ENCODE assay signal across 1 cellular context in genomic region chr2:88123975-88124917, GRCh38.
TF ChIP-seq lines count a peak whose summit lies in the region.

No MANE protein-coding gene starts in this region.

TF ChIP-seq in HepG2, 621 proteins besides CTCF, POLR2A, EP300 and RAD21 (continued from another document and continues in another):
- peak; percentile 29; the same call in 1 of the 2 replicates for TF ChIP-seq ZHX1 (CRISPR knock-in tag; IDR thresholded peaks at IDR 0.05; ENCODE audit: low read depth)
- TF ChIP-seq ZNF609 (CRISPR knock-in tag; IDR thresholded peaks at IDR 0.05; ENCODE audit: borderline replicate concordance), result no peak
- peak; percentile 6; the same call in 1 of the 2 replicates for TF ChIP-seq PRMT3 (CRISPR knock-in tag; IDR thresholded peaks at IDR 0.05; ENCODE audit: borderline replicate concordance, low read depth)
- TF ChIP-seq IRX3 (CRISPR knock-in tag; IDR thresholded peaks at IDR 0.05; ENCODE audit: borderline replicate concordance, low read depth), result 0 out of 2 replicates have a peak, but pooled peaks have one; percentile 26
- no peak for TF ChIP-seq ZNF841 (CRISPR knock-in tag; IDR thresholded peaks at IDR 0.05; ENCODE audit: borderline replicate concordance)
- TF ChIP-seq ZFP36L1 (CRISPR knock-in tag; IDR thresholded peaks at IDR 0.05), result no peak
- no peak for TF ChIP-seq ZMYM3 (CRISPR knock-in tag; IDR thresholded peaks at IDR 0.05)
- no peak for TF ChIP-seq HBP1 (CRISPR knock-in tag; IDR thresholded peaks at IDR 0.05; ENCODE audit: low read depth)
- TF ChIP-seq MEIS1 (CRISPR knock-in tag; IDR thresholded peaks at IDR 0.05; ENCODE audit: borderline replicate concordance), result no peak
- no peak for TF ChIP-seq ZNF580 (CRISPR knock-in tag; IDR thresholded peaks at IDR 0.05; ENCODE audit: borderline replicate concordance, low read depth)
- peak; percentile 34; the same call in 1 of the 2 replicates for TF ChIP-seq ZNF749 (CRISPR knock-in tag; IDR thresholded peaks at IDR 0.05; ENCODE audit: borderline replicate concordance)
- TF ChIP-seq ONECUT2 (CRISPR knock-in tag; IDR thresholded peaks at IDR 0.05), result no peak
- TF ChIP-seq, protein P1, sequence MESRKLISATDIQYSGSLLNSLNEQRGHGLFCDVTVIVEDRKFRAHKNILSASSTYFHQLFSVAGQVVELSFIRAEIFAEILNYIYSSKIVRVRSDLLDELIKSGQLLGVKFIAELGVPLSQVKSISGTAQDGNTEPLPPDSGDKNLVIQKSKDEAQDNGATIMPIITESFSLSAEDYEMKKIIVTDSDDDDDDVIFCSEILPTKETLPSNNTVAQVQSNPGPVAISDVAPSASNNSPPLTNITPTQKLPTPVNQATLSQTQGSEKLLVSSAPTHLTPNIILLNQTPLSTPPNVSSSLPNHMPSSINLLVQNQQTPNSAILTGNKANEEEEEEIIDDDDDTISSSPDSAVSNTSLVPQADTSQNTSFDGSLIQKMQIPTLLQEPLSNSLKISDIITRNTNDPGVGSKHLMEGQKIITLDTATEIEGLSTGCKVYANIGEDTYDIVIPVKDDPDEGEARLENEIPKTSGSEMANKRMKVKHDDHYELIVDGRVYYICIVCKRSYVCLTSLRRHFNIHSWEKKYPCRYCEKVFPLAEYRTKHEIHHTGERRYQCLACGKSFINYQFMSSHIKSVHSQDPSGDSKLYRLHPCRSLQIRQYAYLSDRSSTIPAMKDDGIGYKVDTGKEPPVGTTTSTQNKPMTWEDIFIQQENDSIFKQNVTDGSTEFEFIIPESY (CRISPR knock-in tag; IDR thresholded peaks at IDR 0.05), result no peak
- TF ChIP-seq RBFOX2 (IDR thresholded peaks at IDR 0.05; ENCODE audit: low read depth, low read length), result peak; percentile 91
- TF ChIP-seq ZNF383 (CRISPR knock-in tag; IDR thresholded peaks at IDR 0.05; ENCODE audit: borderline replicate concordance), result no peak
- no peak for TF ChIP-seq ASH2L (IDR thresholded peaks at IDR 0.05; ENCODE audit: insufficient read length, low read depth, low read length)
- TF ChIP-seq JARID2 (CRISPR knock-in tag; IDR thresholded peaks at IDR 0.05; ENCODE audit: insufficient replicate concordance), result no peak
- no peak for TF ChIP-seq ZFP37 (CRISPR knock-in tag; IDR thresholded peaks at IDR 0.05; ENCODE audit: borderline replicate concordance)
- no peak for TF ChIP-seq E2F2 (CRISPR knock-in tag; IDR thresholded peaks at IDR 0.05; ENCODE audit: borderline replicate concordance)
- TF ChIP-seq HNF4A (CRISPR knock-in tag; IDR thresholded peaks at IDR 0.05), result no peak
- TF ChIP-seq ZNF33A (CRISPR knock-in tag; IDR thresholded peaks at IDR 0.05; ENCODE audit: borderline replicate concordance), result no peak
- TF ChIP-seq RFX5 (IDR thresholded peaks at IDR 0.05; ENCODE audit: low read depth, low read length), result no peak
- no peak for TF ChIP-seq ZNF446 (CRISPR knock-in tag; IDR thresholded peaks at IDR 0.05)
- 0 out of 2 replicates have a peak, but pooled peaks have one; percentile 19 for TF ChIP-seq TARDBP (CRISPR knock-in tag; IDR thresholded peaks at IDR 0.05)
- TF ChIP-seq SRSF1 (optimal IDR thresholded peaks at IDR 0.05; ENCODE audit: low read depth, low read length), result peak; percentile 30
- TF ChIP-seq NFKB2 (CRISPR knock-in tag; IDR thresholded peaks at IDR 0.05; ENCODE audit: borderline replicate concordance), result 0 out of 2 replicates have a peak, but pooled peaks have one; percentile 18
- TF ChIP-seq ZNF607 (CRISPR knock-in tag; IDR thresholded peaks at IDR 0.05; ENCODE audit: borderline replicate concordance), result 0 out of 2 replicates have a peak, but pooled peaks have one; percentile 31
- no peak for TF ChIP-seq YEATS2 (CRISPR knock-in tag; IDR thresholded peaks at IDR 0.05; ENCODE audit: borderline replicate concordance)
- TF ChIP-seq TRIM22 (IDR thresholded peaks at IDR 0.05), result no peak
- TF ChIP-seq ZNF282 (IDR thresholded peaks at IDR 0.05; ENCODE audit: partially characterized antibody), result no peak
- TF ChIP-seq NONO (IDR thresholded peaks at IDR 0.05), result no peak
- TF ChIP-seq NONO (CRISPR knock-in tag; conservative IDR thresholded peaks at IDR 0.05), result 0 out of 2 replicates have a peak, but pooled peaks have one; percentile 36
- TF ChIP-seq AKAP8 (CRISPR knock-in tag; IDR thresholded peaks at IDR 0.05), result peak; percentile 59; the same call in 1 of the 2 replicates
- TF ChIP-seq, protein P2, sequence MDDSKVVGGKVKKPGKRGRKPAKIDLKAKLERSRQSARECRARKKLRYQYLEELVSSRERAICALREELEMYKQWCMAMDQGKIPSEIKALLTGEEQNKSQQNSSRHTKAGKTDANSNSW (CRISPR knock-in tag; IDR thresholded peaks at IDR 0.05; ENCODE audit: borderline replicate concordance), result no peak
- TF ChIP-seq TOPORS (CRISPR knock-in tag; IDR thresholded peaks at IDR 0.05), result peak; percentile 73
- TF ChIP-seq REXO4 (CRISPR knock-in tag; IDR thresholded peaks at IDR 0.05; ENCODE audit: borderline replicate concordance), result no peak
- TF ChIP-seq, protein P3, sequence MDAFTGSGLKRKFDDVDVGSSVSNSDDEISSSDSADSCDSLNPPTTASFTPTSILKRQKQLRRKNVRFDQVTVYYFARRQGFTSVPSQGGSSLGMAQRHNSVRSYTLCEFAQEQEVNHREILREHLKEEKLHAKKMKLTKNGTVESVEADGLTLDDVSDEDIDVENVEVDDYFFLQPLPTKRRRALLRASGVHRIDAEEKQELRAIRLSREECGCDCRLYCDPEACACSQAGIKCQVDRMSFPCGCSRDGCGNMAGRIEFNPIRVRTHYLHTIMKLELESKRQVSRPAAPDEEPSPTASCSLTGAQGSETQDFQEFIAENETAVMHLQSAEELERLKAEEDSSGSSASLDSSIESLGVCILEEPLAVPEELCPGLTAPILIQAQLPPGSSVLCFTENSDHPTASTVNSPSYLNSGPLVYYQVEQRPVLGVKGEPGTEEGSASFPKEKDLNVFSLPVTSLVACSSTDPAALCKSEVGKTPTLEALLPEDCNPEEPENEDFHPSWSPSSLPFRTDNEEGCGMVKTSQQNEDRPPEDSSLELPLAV (CRISPR knock-in tag; conservative IDR thresholded peaks at IDR 0.05; ENCODE audit: low read depth), result no peak
- TF ChIP-seq, protein P4, sequence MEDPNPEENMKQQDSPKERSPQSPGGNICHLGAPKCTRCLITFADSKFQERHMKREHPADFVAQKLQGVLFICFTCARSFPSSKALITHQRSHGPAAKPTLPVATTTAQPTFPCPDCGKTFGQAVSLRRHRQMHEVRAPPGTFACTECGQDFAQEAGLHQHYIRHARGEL (CRISPR knock-in tag; IDR thresholded peaks at IDR 0.05), result 0 out of 2 replicates have a peak, but pooled peaks have one; percentile 38
- TF ChIP-seq ZNF775 (CRISPR knock-in tag; IDR thresholded peaks at IDR 0.05; ENCODE audit: borderline replicate concordance), result no peak
- TF ChIP-seq ELF4 (CRISPR knock-in tag; IDR thresholded peaks at IDR 0.05; ENCODE audit: borderline replicate concordance), result no peak
- TF ChIP-seq MTERF4 (CRISPR knock-in tag; IDR thresholded peaks at IDR 0.05), result 0 out of 2 replicates have a peak, but pooled peaks have one; percentile 38
